In the genomic region with DNA sequence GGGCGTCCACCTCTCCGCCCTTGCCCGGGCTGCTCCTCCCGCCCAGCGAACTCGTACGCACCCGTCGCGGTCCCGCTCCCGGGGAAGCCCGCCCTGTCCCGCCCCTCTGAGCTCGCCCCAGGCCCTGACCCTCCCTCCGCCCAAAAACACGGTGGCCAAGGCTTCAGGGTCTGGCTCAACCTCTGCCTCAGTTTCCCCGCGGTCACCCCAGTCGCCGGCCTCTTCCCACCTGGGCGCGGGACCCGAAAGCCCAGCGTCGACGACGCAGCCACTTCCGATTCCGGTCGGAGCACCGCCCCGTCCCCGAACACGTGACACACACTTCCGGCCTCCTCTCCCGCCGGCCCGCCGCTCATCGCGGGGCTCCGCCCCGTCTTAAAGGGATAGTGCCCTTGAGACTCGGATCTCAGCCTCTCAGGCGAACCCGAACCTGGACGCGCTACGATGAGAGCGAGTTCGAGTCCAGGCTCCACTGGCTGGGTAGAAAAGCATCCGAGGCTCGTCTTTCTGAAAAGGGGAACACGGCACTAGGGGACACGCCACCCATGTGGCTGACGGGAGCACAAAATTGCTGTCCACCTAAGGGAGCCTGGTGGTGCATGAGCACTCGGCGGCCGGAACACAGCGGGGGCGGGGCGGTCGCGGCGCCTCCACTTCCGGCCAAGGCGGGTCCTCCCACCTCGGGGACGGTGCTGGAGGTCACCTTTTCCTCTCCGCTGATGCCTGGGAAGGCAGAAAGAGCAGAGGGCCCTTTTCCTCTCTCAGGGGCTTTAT, we compare ENCODE assay signal across 8 cellular contexts. TPM values are rescaled to one million over a fixed set of nuclear protein-coding genes. Genes with fewer than 3 reads are reported as not detected.
A peak's percentile ranks its signal among the peaks of the same experiment; 100 is the strongest.
DNase-seq lines count a peak whose midpoint lies in the region; ATAC-seq and TF ChIP-seq lines count a peak whose summit lies in the region.

A gene (minus strand): TSS at position 282 of the 774 bp plus-strand sequence. CDS start 312 bp downstream, outside the sequence.

- DNase-seq in GM10266 (ENCODE audit: extremely low spot score) (peak; percentile 99), NCI-H1436 (lab: John Stamatoyannopoulos, UW) (peak; percentile 92), SW480 (ENCODE audit: low spot score) (peak; percentile 84), Right ventricle myocardium superior (peak; percentile 96), tibial artery (peak; percentile 94 to 96)
- peak; percentile 87 for DNase-seq in activated naive CD8-positive, alpha-beta T cell treated with anti-CD3 and anti-CD28 coated beads, Interleukin-2, amount 50 U/mL, for 16 hours (ENCODE audit: low read depth, low spot score)

- H3K27ac ChIP-seq in parathyroid adenoma (peak within 1 kb of the TSS; percentile 21), tibial artery (peak within 1 kb of the TSS; percentile 72)

- H3K36me3 ChIP-seq in parathyroid adenoma (ENCODE audit: control insufficient read depth, insufficient read depth, low read length) (no peaks in the 10 kb centered on the region), tibial artery (peaks cover 0 to 29% (median 24%) of the 10 kb centered on the region in 3 donors)

- TF ChIP-seq CTCF in GM10266 (IDR thresholded peaks at IDR 0.05; ENCODE audit: control insufficient read depth, insufficient read depth, low read depth, missing control alignments) (no peak), parathyroid adenoma (IDR thresholded peaks at IDR 0.05) (no peak), tibial artery (IDR thresholded peaks at IDR 0.05) (no peak)

- no peaks in the 10 kb centered on the region for H3K9me3 ChIP-seq in parathyroid adenoma (ENCODE audit: control insufficient read depth, low read length)
- no peaks in the 10 kb centered on the region for H3K9me3 ChIP-seq in tibial artery

- peak within 1 kb of the TSS; percentile 81 for H2AFZ ChIP-seq in parathyroid adenoma

- intact Hi-C loops in Right ventricle myocardium superior (cut with DNase I) (no loop called here), tibial artery (cut with DNase I; ENCODE audit: low total_unique reads) (no loop called here)

- H3K27me3 ChIP-seq in parathyroid adenoma (ENCODE audit: control insufficient read depth, insufficient read depth, low read length) (no peaks in the 10 kb centered on the region), tibial artery (peaks cover 0 to 40% of the 10 kb centered on the region in 2 donors)

- peak within 1 kb of the TSS; percentile 3 for H3K9ac ChIP-seq in parathyroid adenoma

- H3K4me2 ChIP-seq in parathyroid adenoma (ENCODE audit: low read length) = peak within 1 kb of the TSS; percentile 67

- H3K79me2 ChIP-seq in parathyroid adenoma = no peaks in the 10 kb centered on the region

- ATAC-seq in HG02678 (IDR thresholded peaks at IDR 0.05; ENCODE audit: unreplicated experiment) = peak; percentile 88
- ATAC-seq in Right ventricle myocardium superior (ENCODE audit: poor library complexity) = peak; percentile 98

- H3K4me3 ChIP-seq in parathyroid adenoma (ENCODE audit: low read depth, low read length) = peak within 1 kb of the TSS; percentile 83
- peak within 1 kb of the TSS; percentile 74 to 99 for H3K4me3 ChIP-seq in tibial artery

- H3K4me1 ChIP-seq in parathyroid adenoma = peaks cover 4% of the 10 kb centered on the region
- H3K4me1 ChIP-seq in tibial artery = peaks cover 0 to 28% (median 18%) of the 10 kb centered on the region in 4 donors

RNA-seq across cellular contexts. Expression of the gene that starts here (rescaled TPM):
- 18.3 TPM for total RNA-seq in Right ventricle myocardium superior

Comparison
In these comparisons a context has a peak if more than half of its experiments do, and no peak if none do; other contexts are left out.
1. Peak in every context shown above with its lines: DNase-seq, ATAC-seq, H3K4me3 ChIP-seq and H3K27ac ChIP-seq.